In the genomic region with DNA sequence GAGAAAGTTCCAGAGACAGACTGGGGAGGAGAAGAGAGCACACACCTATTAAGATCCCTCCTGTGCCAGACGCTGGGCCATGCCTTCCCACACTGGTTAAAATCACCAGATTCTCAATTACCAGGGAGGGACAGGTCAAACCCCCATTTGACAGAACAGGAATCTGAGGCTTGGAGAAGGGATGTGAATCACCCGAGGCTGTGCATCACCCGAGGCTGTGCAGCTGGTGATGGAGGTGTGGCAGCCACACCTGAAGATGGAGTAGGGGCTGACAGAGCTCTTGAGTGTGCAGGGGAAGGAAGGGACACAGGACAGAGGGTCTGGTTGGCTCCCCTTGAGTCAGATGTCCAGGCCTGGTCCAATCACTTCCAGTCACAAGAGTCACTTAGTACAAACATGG, we compare ENCODE assay signal across 1 cellular context.
TF ChIP-seq lines count a peak whose summit lies in the region.

No MANE protein-coding gene starts in this region.

TF ChIP-seq in H1, 55 proteins besides CTCF, POLR2A, EP300 and RAD21 (continued from another document):
- TF ChIP-seq BACH1 (IDR thresholded peaks at IDR 0.05; ENCODE audit: low read length) (no peak), SP4 (IDR thresholded peaks at IDR 0.05; ENCODE audit: low read length) (no peak), EGR1 (IDR thresholded peaks at IDR 0.05; ENCODE audit: borderline replicate concordance, low read depth, low read length) (no peak), TAF1 (IDR thresholded peaks at IDR 0.05; ENCODE audit: low read depth, low read length) (no peak), GABPA (IDR thresholded peaks at IDR 0.05; ENCODE audit: borderline replicate concordance, insufficient read depth, low read length) (no peak), RXRA (IDR thresholded peaks at IDR 0.05; ENCODE audit: insufficient read depth, low read depth, low read length) (no peak), CTBP2 (IDR thresholded peaks at IDR 0.05; ENCODE audit: borderline replicate concordance, insufficient read depth, insufficient read length, low read length) (no peak), TCF12 (IDR thresholded peaks at IDR 0.05; ENCODE audit: low read depth, low read length) (no peak), KDM1A (IDR thresholded peaks at IDR 0.05; ENCODE audit: borderline replicate concordance, low read length) (no peak), TAF7 (optimal IDR thresholded peaks at IDR 0.05; ENCODE audit: borderline replicate concordance, low read depth, low read length) (no peak), MAFK (IDR thresholded peaks at IDR 0.05; ENCODE audit: low read depth, low read length) (no peak), HDAC6 (IDR thresholded peaks at IDR 0.05; ENCODE audit: low read depth, low read length) (no peak), NANOG (IDR thresholded peaks at IDR 0.05; ENCODE audit: insufficient read depth, low read depth, low read length, poor library complexity, severe bottlenecking) (no peak)
